Comparison of ENCODE assay signal across 9 cellular contexts in genomic region chr17:31068291-31068690, GRCh38. TPM values are rescaled to one million over a fixed set of nuclear protein-coding genes. Genes with fewer than 3 reads are reported as not detected.
DNase-seq lines count a peak whose midpoint lies in the region; ATAC-seq, FAIRE-seq and TF ChIP-seq lines count a peak whose summit lies in the region.
"Had no signal": no experiment of that assay in that cellular context is flagged by ENCODE, and none has a peak within 500 bp of the region (broad histone marks: within the 10 kb centered on the region; RNA-seq: fewer than 3 reads in every experiment).

No MANE protein-coding gene starts in this region.

- intact Hi-C loops in uterus (cut with DNase I; ENCODE audit: low total_unique reads): no loop called here

- H3K27ac ChIP-seq in uterus: no peak overlapping the region

- TF ChIP-seq CTCF in brain (conservative IDR thresholded peaks at IDR 0.05) (peak; percentile 19 to 20), uterus (IDR thresholded peaks at IDR 0.05) (no peak)

- peak; percentile 5 for DNase-seq in COLO668 (lab: John Stamatoyannopoulos, UW; ENCODE audit: unreplicated experiment)
- peak; percentile 28 for DNase-seq in HTR-8/SVneo (ENCODE audit: insufficient read length, low spot score)
- DNase-seq in SW480 (ENCODE audit: low spot score): peak; percentile 64
- peak; percentile 67 for DNase-seq in medulla oblongata (ENCODE audit: extremely low spot score)
- peak; percentile 40 for DNase-seq in superior temporal gyrus (ENCODE audit: extremely low spot score)
- DNase-seq in uterus: no peak

- H3K9me3 ChIP-seq in uterus: no peaks in the 10 kb centered on the region

- peaks cover 6% of the 10 kb centered on the region for H3K4me1 Mint-ChIP-seq in brain
- H3K4me1 Mint-ChIP-seq: nephron had no signal

- H3K36me3 ChIP-seq in uterus: no peaks in the 10 kb centered on the region

- H3K36me3 Mint-ChIP-seq in brain: no peaks in the 10 kb centered on the region

- H3K4me3 Mint-ChIP-seq in brain: no peak overlapping the region
- H3K4me3 Mint-ChIP-seq: nephron had no signal

- no peak overlapping the region for H3K4me3 ChIP-seq in uterus

- no peak for FAIRE-seq in HTR-8/SVneo (lab: Jason Lieb, UNC)

- H3K27ac Mint-ChIP-seq in brain: no peak overlapping the region
- H3K27ac Mint-ChIP-seq: nephron had no signal

- no peaks in the 10 kb centered on the region for H3K27me3 ChIP-seq in uterus

- no peaks in the 10 kb centered on the region for H3K4me1 ChIP-seq in uterus

- no peak for ATAC-seq in HG03439 (IDR thresholded peaks at IDR 0.05; ENCODE audit: unreplicated experiment)

- no peaks in the 10 kb centered on the region for H3K27me3 Mint-ChIP-seq in brain

- TF ChIP-seq POLR2A in uterus (IDR thresholded peaks at IDR 0.05): no peak

- H3K9me3 Mint-ChIP-seq in brain: no peaks in the 10 kb centered on the region
- H3K9me3 Mint-ChIP-seq: nephron had no signal

RNA-seq across cellular contexts. Expression of gene NF1, which starts 26.5 kb away (rescaled TPM):
- polyA plus RNA-seq in brain (ENCODE audit: insufficient read depth, low read depth, low replicate concordance): 16.0 TPM
- 100 to 1,000 TPM in 2 of 4 donors, 10 to 100 TPM in 2; 40.9 to 158 (median 113) TPM for total RNA-seq in uterus

Comparison
In these comparisons a context has a peak if more than half of its experiments do, and no peak if none do; other contexts are left out.
1. DNase-seq: peak in COLO668 (single experiment), HTR-8/SVneo (single experiment), SW480 (single experiment), medulla oblongata (single experiment) and superior temporal gyrus (single experiment); none in uterus (0 of 2).
2. CTCF ChIP-seq: peak in brain (2 of 2); none in uterus (0 of 4).